20 cellular contexts compared by ENCODE assay signal in genomic region chr4:133377286-133377685, GRCh38.
"Had no signal": no experiment of that assay in that cellular context is flagged by ENCODE, and none has a peak within 500 bp of the region (broad histone marks: within the 10 kb centered on the region; RNA-seq: fewer than 3 reads in every experiment).

No MANE protein-coding gene starts in this region.

- H3K27ac ChIP-seq: colonic mucosa, heart left ventricle, parathyroid adenoma, prostate gland, right lobe of liver, tibial artery, upper lobe of left lung, uterus had no signal

- H3K4me1 Mint-ChIP-seq: naive thymus-derived CD4-positive, alpha-beta T cell; nephron progenitor cell; stimulated activated effector memory CD8-positive, alpha-beta T cell treated with anti-CD3 and anti-CD28 coated beads, Interleukin-12 subunit alpha, Interleukin-12 subunit beta, amount 100 ng/mL, for 72 hours had no signal

- H3K36me3 Mint-ChIP-seq: stimulated activated effector memory CD8-positive, alpha-beta T cell treated with anti-CD3 and anti-CD28 coated beads, Interleukin-12 subunit alpha, Interleukin-12 subunit beta, amount 100 ng/mL, for 72 hours had no signal

- H3K4me1 ChIP-seq: colonic mucosa, heart left ventricle, parathyroid adenoma, prostate gland, tibial artery, upper lobe of left lung, uterus had no signal

- H3K4me3 Mint-ChIP-seq: naive thymus-derived CD4-positive, alpha-beta T cell; nephron progenitor cell; stimulated activated effector memory CD8-positive, alpha-beta T cell treated with anti-CD3 and anti-CD28 coated beads, Interleukin-12 subunit alpha, Interleukin-12 subunit beta, amount 100 ng/mL, for 72 hours had no signal

- H3K4me3 ChIP-seq: colonic mucosa, heart left ventricle, lung, prostate gland, right lobe of liver, tibial artery, upper lobe of left lung, uterus had no signal

- H3K9me3 Mint-ChIP-seq: nephron progenitor cell had no signal

- DNase-seq: colonic mucosa; dermis blood vessel endothelial cell; heart left ventricle; hippocampal formation; left colon; left ventricle myocardium superior; mesenchymal stem cell; naive thymus-derived CD4-positive, alpha-beta T cell; nephron progenitor cell; right lobe of liver; stimulated activated CD4-positive, alpha-beta T cell treated with anti-CD3 and anti-CD28 coated beads, Interleukin-4, amount 100 ng/mL, for 1 hour; stimulated activated CD8-positive, alpha-beta memory T cell treated with anti-CD3 and anti-CD28 coated beads, Interleukin-4, amount 100 ng/mL, for 48 hours; stimulated activated naive CD8-positive, alpha-beta T cell treated with anti-CD3 and anti-CD28 coated beads, Interleukin-15, Interleukin-2, amounts not matched to agents 100 U/mL and 50 U/mL, for 24 hours; tibial artery; upper lobe of left lung; uterus had no signal

- H3K36me3 ChIP-seq: colonic mucosa, heart left ventricle, prostate gland, right lobe of liver, tibial artery, upper lobe of left lung, uterus had no signal

- H3K27me3 ChIP-seq: colonic mucosa, heart left ventricle, right lobe of liver, tibial artery, upper lobe of left lung, uterus had no signal

- H3K9me3 ChIP-seq: colonic mucosa, heart left ventricle, prostate gland, right lobe of liver, tibial artery, upper lobe of left lung, uterus had no signal

- H3K27me3 Mint-ChIP-seq: naive thymus-derived CD4-positive, alpha-beta T cell had no signal

- H3K27ac Mint-ChIP-seq: naive thymus-derived CD4-positive, alpha-beta T cell; nephron progenitor cell; stimulated activated effector memory CD8-positive, alpha-beta T cell treated with anti-CD3 and anti-CD28 coated beads, Interleukin-12 subunit alpha, Interleukin-12 subunit beta, amount 100 ng/mL, for 72 hours had no signal

- H3K9ac ChIP-seq: parathyroid adenoma had no signal
